Comparison of ENCODE assay signal across 8 cellular contexts in the genomic region with DNA sequence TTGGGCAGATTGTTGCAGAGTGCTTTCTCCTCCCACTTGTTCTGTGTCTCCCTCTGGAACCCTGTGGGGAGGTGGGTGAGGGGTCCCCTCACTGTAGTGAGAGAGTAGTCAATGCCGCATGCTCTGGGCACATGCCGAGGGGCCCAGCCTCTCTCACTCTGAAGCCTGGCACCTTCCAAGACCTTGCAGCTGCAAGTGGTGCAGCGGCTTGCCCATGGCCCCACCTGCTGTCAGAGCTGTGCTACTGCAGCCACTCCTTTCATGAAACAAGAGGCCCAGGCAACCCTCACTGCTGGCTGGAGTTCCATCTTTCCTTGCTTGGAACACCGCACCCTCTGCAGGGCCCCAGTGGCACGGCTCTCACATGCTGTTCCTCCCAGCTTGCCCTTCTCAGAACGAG. TPM values are rescaled to one million over a fixed set of nuclear protein-coding genes. Genes with fewer than 3 reads are reported as not detected.
DNase-seq lines count a peak whose midpoint lies in the region; ATAC-seq, FAIRE-seq and TF ChIP-seq lines count a peak whose summit lies in the region.

No MANE protein-coding gene starts in this region.

- no peak overlapping the region for H2AFZ ChIP-seq in GM12878 (ENCODE audit: control insufficient read depth, low read depth, low read length)

- H3K4me1 ChIP-seq in GM12878 (ENCODE audit: control insufficient read depth, insufficient read depth, low read length) (no peaks in the 10 kb centered on the region), iPS DF 6.9 (ENCODE audit: control insufficient read depth, insufficient read depth, low read length) (no peaks in the 10 kb centered on the region), spleen (peaks cover 0 to 11% (median 4%) of the 10 kb centered on the region in 6 donors)

- no peaks in the 10 kb centered on the region for H4K20me1 ChIP-seq in GM12878 (ENCODE audit: control insufficient read depth, insufficient read depth)

- 28% methylated on average over 6 of the region's 6 CpGs for WGBS in GM12878 (ENCODE audit: insufficient coverage, insufficient replicate concordance, low lambda C conversion rate, missing lambda C conversion rate)
- no CpG with 5 or more reads among the region's 6 CpGs for WGBS in iPS DF 6.9 (ENCODE audit: insufficient coverage, insufficient read length)
- WGBS in spleen, 5 donors, result 14 to 57% (median 35%) methylated on average over 6 of the region's 6 CpGs

- no TSS peak for BruUV-seq in GM12878 (replicated peaks; lab: Mats Ljungman, UMichigan)

- CTCF ChIA-PET in GM12878 (lab: Yijun Ruan, JAX), result interaction anchor here (0.7 to 1.0 kb wide), 2 partner anchors 43 to 77 kb away, joined by 3 read pairs; no protein-coding TSS in a partner anchor

- no peak overlapping the region for H3K4me3 ChIP-seq in GM12878
- no peak overlapping the region for H3K4me3 ChIP-seq in iPS DF 6.9 (ENCODE audit: low read length)
- no peak overlapping the region for H3K4me3 ChIP-seq in spleen

- intact Hi-C loops in GM12878 (cut with micrococcal nuclease; ENCODE audit: unreplicated experiment), result no loop called here
- intact Hi-C loops in spleen (cut with DNase I; ENCODE audit: low total_unique reads), result loop anchor here (10.0 kb wide), 1 partner anchor 78 kb away; no protein-coding TSS in a partner anchor

- no peak for ATAC-seq in GM12878

- no peak for TF ChIP-seq EP300 in GM12878 (IDR thresholded peaks at IDR 0.05; ENCODE audit: borderline replicate concordance in 1 of 2, control insufficient read depth in 1 of 2, low read depth in 2 of 2, low read length in 2 of 2)

- H3K27me3 ChIP-seq in GM12878 (replicated peaks in 1 of 2; ENCODE audit: control insufficient read depth in 2 of 2, insufficient read depth in 2 of 2, low read length in 1 of 2) (no peaks in the 10 kb centered on the region), iPS DF 6.9 (ENCODE audit: control insufficient read depth, insufficient read depth, low read length) (no peaks in the 10 kb centered on the region), spleen (replicated peaks in 1 of 7) (no peaks in the 10 kb centered on the region)

- DNase-seq in activated gamma-delta T cell treated with Interleukin-2 at 50 U/mL for 16 hours, result peak; percentile 73
- no peak for DNase-seq in activated gamma-delta T cell (lab: John Stamatoyannopoulos, UW)
- peak; percentile 58 for DNase-seq in T-helper 9 cell
- DNase-seq in GM12878 (ENCODE audit: low read depth, low spot score), result no peak
- peak; percentile 31 for DNase-seq in iPS DF 6.9 (ENCODE audit: low read depth, low spot score)
- peak; percentile 89 for DNase-seq in spleen
- DNase-seq in NCI-H2029 treated with DMSO at 0.1 percent for 48 hours (lab: John Stamatoyannopoulos, UW), result no peak
- DNase-seq in NCI-H1436 treated with DMSO at 0.1 percent for 48 hours (lab: John Stamatoyannopoulos, UW), result no peak

- FAIRE-seq in GM12878 (lab: Jason Lieb, UNC), result no peak

- in situ Hi-C loops in GM12878 (cut with MboI), result no loop called here

- TF ChIP-seq RAD21 in GM12878 (IDR thresholded peaks at IDR 0.05; ENCODE audit: insufficient read depth, low read depth, low read length), result no peak

- H3K79me2 ChIP-seq in GM12878 (ENCODE audit: control insufficient read depth, insufficient read depth, low read length), result no peaks in the 10 kb centered on the region

- H3K27ac ChIP-seq in GM12878 (ENCODE audit: control insufficient read depth, insufficient read depth) (no peak overlapping the region), iPS DF 6.9 (ENCODE audit: low read length) (no peak overlapping the region), spleen (no peak overlapping the region)

- no peak for TF ChIP-seq POLR2A in GM12878 (IDR thresholded peaks at IDR 0.05; ENCODE audit: low read depth, low read length)
- no peak for TF ChIP-seq POLR2A in spleen (IDR thresholded peaks at IDR 0.05)

- RAD21 ChIA-PET in GM12878 (lab: Charles Lee; ENCODE audit: unreplicated experiment), result interaction anchor here (1.0 kb wide), 1 partner anchor 367 kb away, joined by 3 read pairs; no protein-coding TSS in a partner anchor

- H3K4me2 ChIP-seq in GM12878 (ENCODE audit: control insufficient read depth, insufficient read depth), result no peak overlapping the region

- TF ChIP-seq CTCF in GM12878 (IDR thresholded peaks at IDR 0.05 in 2 of 3, conservative IDR thresholded peaks at IDR 0.05 in 1 of 3; ENCODE audit: control insufficient read depth in 2 of 3, extremely low read depth in 1 of 3, insufficient read depth in 1 of 3, low read depth in 3 of 3, low read length in 3 of 3) (peak; percentile 31 to 48 (median 38); a peak in 3 of 6 replicates), spleen (IDR thresholded peaks at IDR 0.05 in 8 of 11, conservative IDR thresholded peaks at IDR 0.05 in 3 of 11) (peak; percentile 60 to 91 (median 85))

- H3K9me3 ChIP-seq in GM12878 (replicated peaks; ENCODE audit: control insufficient read depth, insufficient read depth, low read length) (no peaks in the 10 kb centered on the region; the same call in 2 of the 3 replicates), iPS DF 6.9 (ENCODE audit: control insufficient read depth, insufficient read depth, low read length) (0 out of 2 replicates have a peak, but pooled peaks cover 2% of the 10 kb centered on the region), spleen (peaks cover 0 to 2% (median 0%) of the 10 kb centered on the region in 8 donors)

- H3K36me3 ChIP-seq in GM12878 (ENCODE audit: control insufficient read depth in 2 of 2, insufficient read depth in 2 of 2, low read length in 1 of 2) (no peaks in the 10 kb centered on the region), iPS DF 6.9 (ENCODE audit: control insufficient read depth, insufficient read depth, low read length) (no peaks in the 10 kb centered on the region; the same call in 1 of the 2 replicates), spleen (no peaks in the 10 kb centered on the region)

- POLR2A ChIA-PET in GM12878 (lab: Charles Lee), result no interaction called here

- H3K9ac ChIP-seq in GM12878 (ENCODE audit: control insufficient read depth, insufficient read depth, low read length), result no peak overlapping the region

- SMC1A ChIA-PET in GM12878 (lab: Charles Lee; ENCODE audit: uncharacterized antibody, unreplicated experiment), result no interaction called here

TF ChIP-seq in GM12878, 131 proteins besides CTCF, POLR2A, EP300 and RAD21:
- TF ChIP-seq SMC3 (IDR thresholded peaks at IDR 0.05; ENCODE audit: borderline replicate concordance, low read length), result peak; percentile 23
- TF ChIP-seq RFX5 (IDR thresholded peaks at IDR 0.05; ENCODE audit: low read depth, low read length), result no peak
- TF ChIP-seq DPF2 (IDR thresholded peaks at IDR 0.05), result no peak

RNA-seq across cellular contexts. Expression of gene COL6A1, which starts 58.4 kb away (rescaled TPM):
- total RNA-seq in GM12878 (2013; cell fraction: nucleolus; rRNA removed), result 0.47 and 0.56 TPM in 2 replicates
- not detected in 2 replicates for total RNA-seq in GM12878 (2014; rRNA removed)
- not detected in 2 replicates for total RNA-seq in GM12878 (2014; rRNA removed; fragmentation: Illumina TruSeq; extraction: Trizol)
- 1.1 and 1.3 TPM in 2 replicates for total RNA-seq in GM12878 (2021)
- polyA plus RNA-seq in GM12878 (2011; ENCODE audit: low read depth), result not detected
- polyA plus RNA-seq in GM12878 (2011; rRNA removed), result not detected in 2 replicates
- polyA plus RNA-seq in GM12878 (2011; cell fraction: cytosol; rRNA removed), result 0.09 and 0.17 TPM in 2 replicates
- polyA plus RNA-seq in GM12878 (2011; cell fraction: nucleus; rRNA removed), result 0.99 and 1.0 TPM in 2 replicates
- 0.38 and 0.58 TPM in 2 replicates for polyA plus RNA-seq in GM12878 (2012)
- not detected in 2 replicates for polyA plus RNA-seq in GM12878 (2014; fragmentation: Illumina TruSeq; extraction: Trizol)
- not detected for polyA plus RNA-seq in GM12878 (2014; fragmentation: Nextera tagmentation; extraction: Ambion mirVana)
- polyA plus RNA-seq in GM12878 (2014; rRNA removed), result not detected in 2 replicates
- under 1 TPM; 0.12 to 0.20 TPM for polyA plus RNA-seq in GM12878 (2016; fragmentation: Nextera tagmentation; extraction: Ambion mirVana)
- not detected in 2 replicates for polyA minus RNA-seq in GM12878 (2011; rRNA and poly(A)+ RNA removed)
- polyA minus RNA-seq in GM12878 (2011; cell fraction: cytosol; rRNA and poly(A)+ RNA removed), result not detected in 2 replicates
- 0.19 and 0.36 TPM in 2 replicates for polyA minus RNA-seq in GM12878 (2011; cell fraction: nucleus; rRNA and poly(A)+ RNA removed)
- 100 to 1,000 TPM in 6 of 7 donors, 10 to 100 TPM in 1; 76.5 to 190 (median 139) TPM for total RNA-seq in spleen
- 100 to 1,000 TPM in 2 of 3 donors, 10 to 100 TPM in 1; 85.7 to 152 (median 119) TPM for polyA plus RNA-seq in spleen

Comparison
In these comparisons a context has a peak if more than half of its experiments do, and no peak if none do; other contexts are left out.
1. DNase-seq: peak in activated gamma-delta T cell treated with Interleukin-2 at 50 U/mL for 16 hours (single experiment), T-helper 9 cell (single experiment), iPS DF 6.9 (single experiment) and spleen (single experiment); none in activated gamma-delta T cell (single experiment), GM12878 (single experiment), NCI-H2029 treated with DMSO at 0.1 percent for 48 hours (single experiment) and NCI-H1436 treated with DMSO at 0.1 percent for 48 hours (single experiment).
2. RNA of gene COL6A1, which starts 58.4 kb away (total RNA-seq): 76.5 to 190 TPM in spleen; 0.47 to 1.3 TPM in GM12878; every median in the first group is over 10 times any median in the second.